ENCODE assay signal across 11 cellular contexts in genomic region chr2:239318091-239318725, GRCh38.
A peak's percentile ranks its signal among the peaks of the same experiment; 100 is the strongest.
DNase-seq lines count a peak whose midpoint lies in the region; ATAC-seq lines count a peak whose summit lies in the region.
"Had no signal": no experiment of that assay in that cellular context is flagged by ENCODE, and none has a peak within 500 bp of the region (broad histone marks: within the 10 kb centered on the region; RNA-seq: fewer than 3 reads in every experiment).

No MANE protein-coding gene starts in this region.

- H3K4me1 Mint-ChIP-seq in T-helper 2 cell treated with Interferon-gamma antibody and Interleukin-4, amounts not matched to agents 5 μg/mL and 100 μg/mL, for 36 hours (ENCODE audit: low read depth) = peaks cover 64% of the 10 kb centered on the region
- peaks cover 58% of the 10 kb centered on the region for H3K4me1 Mint-ChIP-seq in dendritic cell treated with granulocyte-macrophage colony-stimulating factor and Interleukin-4, amounts not matched to agents 40 ng/mL and 50 ng/mL, for 4 days (ENCODE audit: low read depth)

- H3K9me3 Mint-ChIP-seq in T-helper 2 cell treated with Interferon-gamma antibody and Interleukin-4, amounts not matched to agents 5 μg/mL and 100 μg/mL, for 36 hours = peaks cover 3% of the 10 kb centered on the region
- H3K9me3 Mint-ChIP-seq in dendritic cell treated with granulocyte-macrophage colony-stimulating factor and Interleukin-4, amounts not matched to agents 40 ng/mL and 50 ng/mL, for 4 days = no peaks in the 10 kb centered on the region

- DNase-seq in T-helper 2 cell treated with Interferon-gamma antibody and Interleukin-4, amounts not matched to agents 5 μg/mL and 100 μg/mL, for 36 hours (ENCODE audit: low spot score) = no peak
- no peak for DNase-seq in T-helper 2 cell
- peak; percentile 75 for DNase-seq in medulla oblongata (ENCODE audit: extremely low spot score)
- peak; percentile 81 for DNase-seq in superior temporal gyrus (ENCODE audit: extremely low spot score)
- no peak for DNase-seq in NCI-H2196 (lab: John Stamatoyannopoulos, UW; ENCODE audit: unreplicated experiment)
- DNase-seq in KG1 (lab: John Stamatoyannopoulos, UW) = no peak
- DNase-seq: activated CD8-positive, alpha-beta T cell treated with anti-CD3 and anti-CD28 coated beads, Interleukin-2, amount 10 ng/mL, durations not matched to agents 7 days and 5 days; NCI-H226 had no signal

- peaks cover 27% of the 10 kb centered on the region for H3K36me3 Mint-ChIP-seq in T-helper 2 cell treated with Interferon-gamma antibody and Interleukin-4, amounts not matched to agents 5 μg/mL and 100 μg/mL, for 36 hours (ENCODE audit: low read depth)
- H3K36me3 Mint-ChIP-seq in dendritic cell treated with granulocyte-macrophage colony-stimulating factor and Interleukin-4, amounts not matched to agents 40 ng/mL and 50 ng/mL, for 4 days (ENCODE audit: low read depth) = peaks cover 14% of the 10 kb centered on the region

- H3K27ac Mint-ChIP-seq in T-helper 2 cell treated with Interferon-gamma antibody and Interleukin-4, amounts not matched to agents 5 μg/mL and 100 μg/mL, for 36 hours = peak overlapping the region; percentile 97
- peak overlapping the region; percentile 98 for H3K27ac Mint-ChIP-seq in dendritic cell treated with granulocyte-macrophage colony-stimulating factor and Interleukin-4, amounts not matched to agents 40 ng/mL and 50 ng/mL, for 4 days

- ATAC-seq in GM18502 (IDR thresholded peaks at IDR 0.05; ENCODE audit: poor library complexity, unreplicated experiment) = no peak
- ATAC-seq: activated CD8-positive, alpha-beta T cell treated with anti-CD3 and anti-CD28 coated beads, Interleukin-2, amount 10 ng/mL, durations not matched to agents 7 days and 5 days; body of pancreas had no signal

- intact Hi-C loops in dendritic cell treated with granulocyte-macrophage colony-stimulating factor and Interleukin-4, amounts not matched to agents 40 ng/mL and 50 ng/mL, for 4 days (cut with micrococcal nuclease) = loop anchor here (5.0 kb wide), 1 partner anchor 51 kb away; no protein-coding TSS in a partner anchor

- peak overlapping the region; percentile 90 for H3K4me3 Mint-ChIP-seq in T-helper 2 cell treated with Interferon-gamma antibody and Interleukin-4, amounts not matched to agents 5 μg/mL and 100 μg/mL, for 36 hours
- H3K4me3 Mint-ChIP-seq in dendritic cell treated with granulocyte-macrophage colony-stimulating factor and Interleukin-4, amounts not matched to agents 40 ng/mL and 50 ng/mL, for 4 days = peak overlapping the region; percentile 6

- H3K27me3 Mint-ChIP-seq in T-helper 2 cell treated with Interferon-gamma antibody and Interleukin-4, amounts not matched to agents 5 μg/mL and 100 μg/mL, for 36 hours (ENCODE audit: low read depth) = no peaks in the 10 kb centered on the region
- H3K27me3 Mint-ChIP-seq in dendritic cell treated with granulocyte-macrophage colony-stimulating factor and Interleukin-4, amounts not matched to agents 40 ng/mL and 50 ng/mL, for 4 days = no peaks in the 10 kb centered on the region

Comparison
In these comparisons a context has a peak if more than half of its experiments do, and no peak if none do; other contexts are left out.
1. DNase-seq: peak in medulla oblongata (single experiment) and superior temporal gyrus (single experiment); none in T-helper 2 cell treated with Interferon-gamma antibody and Interleukin-4, amounts not matched to agents 5 μg/mL and 100 μg/mL, for 36 hours (single experiment), T-helper 2 cell (0 of 5), NCI-H2196 (single experiment) and KG1 (single experiment).